ENCODE assay signal across 18 cellular contexts in genomic region chr13:85108356-85108755, GRCh38.
A peak's percentile ranks its signal among the peaks of the same experiment; 100 is the strongest.
DNase-seq lines count a peak whose midpoint lies in the region; ATAC-seq lines count a peak whose summit lies in the region.
"Had no signal": no experiment of that assay in that cellular context is flagged by ENCODE, and none has a peak within 500 bp of the region (broad histone marks: within the 10 kb centered on the region; RNA-seq: fewer than 3 reads in every experiment).

No MANE protein-coding gene starts in this region.

- peak; percentile 100 for ATAC-seq in esophagus mucosa
- ATAC-seq: activated CD8-positive, alpha-beta memory T cell treated with anti-CD3 and anti-CD28 coated beads, Interleukin-2, amount 10 ng/mL, durations not matched to agents 7 days and 5 days; activated T-helper 17 cell treated with anti-CD3 and anti-CD28 coated beads, Interleukin-2, amount 50 U/mL, for 72 hours; heart left ventricle; Right ventricle myocardium inferior had no signal

- peak in 2 of 3 experiments; percentile 8 to 21 for DNase-seq in NCI-H1417 (lab: John Stamatoyannopoulos, UW)
- DNase-seq in NCI-H1417 treated with DMSO at 0.1 percent for 48 hours (lab: John Stamatoyannopoulos, UW): no peak
- peak; percentile 46 for DNase-seq in NCI-H526 treated with DMSO at 0.1 percent for 48 hours (lab: John Stamatoyannopoulos, UW)
- DNase-seq in ureter (ENCODE audit: low spot score): peak; percentile 43
- DNase-seq in activated CD8-positive, alpha-beta memory T cell treated with anti-CD3 and anti-CD28 coated beads for 24 hours: no peak
- DNase-seq in medulla oblongata (ENCODE audit: extremely low spot score): no peak
- DNase-seq in mesenteric fat pad (ENCODE audit: low spot score): no peak
- DNase-seq: activated CD4-positive, alpha-beta T cell treated with anti-CD3 and anti-CD28 coated beads for 48 hours; activated CD8-positive, alpha-beta memory T cell treated with anti-CD3 and anti-CD28 coated beads, Interleukin-2, amount 10 ng/mL, durations not matched to agents 7 days and 5 days; heart left ventricle; left ventricle myocardium inferior; NCI-H187 treated with DMSO at 0.1 percent for 48 hours; NCI-H524 treated with DMSO at 0.1 percent for 48 hours; small intestine; stimulated activated CD4-positive, alpha-beta T cell treated with anti-CD3 and anti-CD28 coated beads, Interleukin-4, amount 100 ng/mL, for 1 hour had no signal

Comparison
In these comparisons a context has a peak if more than half of its experiments do, and no peak if none do; other contexts are left out.
1. DNase-seq: peak in NCI-H1417 (2 of 3), NCI-H526 treated with DMSO at 0.1 percent for 48 hours (single experiment) and ureter (single experiment); none in NCI-H1417 treated with DMSO at 0.1 percent for 48 hours (single experiment), activated CD8-positive, alpha-beta memory T cell treated with anti-CD3 and anti-CD28 coated beads for 24 hours (single experiment), medulla oblongata (single experiment) and mesenteric fat pad (single experiment).